Comparison of ENCODE assay signal across 8 cellular contexts in genomic region chrX:57528670-57529255, GRCh38.
DNase-seq lines count a peak whose midpoint lies in the region; ATAC-seq lines count a peak whose summit lies in the region.

No MANE protein-coding gene starts in this region.

- intact Hi-C loops in Right ventricle myocardium superior (cut with DNase I): no loop called here

- ATAC-seq in GM21717 (IDR thresholded peaks at IDR 0.05; ENCODE audit: unreplicated experiment) (peak; percentile 67), Right ventricle myocardium superior (ENCODE audit: poor library complexity) (no peak)

- peak; percentile 68 for DNase-seq in DMS53 (lab: John Stamatoyannopoulos, UW)
- DNase-seq in SHP77 treated with DMSO at 0.1 percent for 48 hours (lab: John Stamatoyannopoulos, UW): peak; percentile 37
- DNase-seq in iPS-NIHi7 (ENCODE audit: extremely low spot score): peak; percentile 25
- no peak for DNase-seq in ecto neural progenitor cell (ENCODE audit: low spot score)
- no peak for DNase-seq in NCI-H524 treated with DMSO at 0.1 percent for 48 hours (lab: John Stamatoyannopoulos, UW)
- no peak for DNase-seq in Right ventricle myocardium superior
- DNase-seq in D341Med (ENCODE audit: low spot score): no peak

Comparison
In these comparisons a context has a peak if more than half of its experiments do, and no peak if none do; other contexts are left out.
1. DNase-seq: peak in DMS53 (single experiment), SHP77 treated with DMSO at 0.1 percent for 48 hours (single experiment) and iPS-NIHi7 (single experiment); none in ecto neural progenitor cell (single experiment), NCI-H524 treated with DMSO at 0.1 percent for 48 hours (single experiment), Right ventricle myocardium superior (single experiment) and D341Med (single experiment).